24 cellular contexts compared by ENCODE assay signal in the genomic region with DNA sequence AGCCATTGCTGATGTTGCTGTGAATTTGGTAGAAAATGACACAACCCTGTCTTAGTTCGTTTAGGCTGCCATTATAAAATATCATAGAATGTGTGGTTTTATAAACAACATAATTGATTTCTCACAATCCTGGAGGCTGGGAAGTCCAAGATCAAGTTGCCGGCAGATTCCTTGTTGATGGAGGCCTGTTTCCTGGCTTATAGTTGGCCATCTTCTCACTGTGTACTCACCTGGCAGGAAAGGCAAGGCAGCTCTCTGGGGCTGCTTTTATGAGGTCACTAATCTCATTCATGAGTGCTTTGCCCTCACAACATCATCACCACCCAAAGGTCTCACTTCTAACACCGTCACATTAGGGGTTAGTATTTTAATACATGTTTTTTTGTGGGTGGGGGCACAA. TPM values are rescaled to one million over a fixed set of nuclear protein-coding genes. Genes with fewer than 3 reads are reported as not detected.
DNase-seq lines count a peak whose midpoint lies in the region; ATAC-seq and TF ChIP-seq lines count a peak whose summit lies in the region.
"Had no signal": no experiment of that assay in that cellular context is flagged by ENCODE, and none has a peak within 500 bp of the region (broad histone marks: within the 10 kb centered on the region; RNA-seq: fewer than 3 reads in every experiment).

No MANE protein-coding gene starts in this region.

- no peak overlapping the region for H4K8ac ChIP-seq in mesenchymal stem cell (ENCODE audit: low read length)

- H3K4me3 Mint-ChIP-seq in GM23338: no peak overlapping the region
- H3K4me3 Mint-ChIP-seq in WTC11: no peak overlapping the region
- H3K4me3 Mint-ChIP-seq in endothelial cell (ENCODE audit: unreplicated experiment): no peak overlapping the region
- H3K4me3 Mint-ChIP-seq in naive thymus-derived CD4-positive, alpha-beta T cell: no peak overlapping the region
- H3K4me3 Mint-ChIP-seq: CD4-positive, alpha-beta T cell had no signal

- ATAC-seq in GM23338 (no peak), WTC11 (no peak), mucosa of descending colon (peak; percentile 69)
- ATAC-seq in naive thymus-derived CD4-positive, alpha-beta T cell: no peak
- ATAC-seq: PC-3 had no signal

- H3F3A ChIP-seq in GM23338 (replicated peaks; ENCODE audit: low read depth): no peaks in the 10 kb centered on the region

- H2BK120ac ChIP-seq in mesenchymal stem cell (ENCODE audit: low read depth, low read length): no peak overlapping the region

- H3K9me2 ChIP-seq in GM23338 (ENCODE audit: insufficient read depth): no peaks in the 10 kb centered on the region
- H3K9me2 ChIP-seq: SK-N-SH had no signal

- H3K27ac ChIP-seq in GM23338 (ENCODE audit: low read depth) (peak overlapping the region; percentile 55; the same call in 1 of the 2 replicates), mesenchymal stem cell (ENCODE audit: low read length, poor library complexity, severe bottlenecking) (no peak overlapping the region)
- no peak overlapping the region for H3K27ac ChIP-seq in naive thymus-derived CD4-positive, alpha-beta T cell (ENCODE audit: low read depth, low read length)

- no peak overlapping the region for H2BK15ac ChIP-seq in mesenchymal stem cell (ENCODE audit: low read depth, poor library complexity, severe bottlenecking)

- H3K4ac ChIP-seq in mesenchymal stem cell (ENCODE audit: low read depth in 1 of 2, low read length in 2 of 2): no peak overlapping the region

- H4K91ac ChIP-seq in mesenchymal stem cell (ENCODE audit: low read length): no peak overlapping the region

- TF ChIP-seq CTCF in GM23338 (conservative IDR thresholded peaks at IDR 0.05; ENCODE audit: low read depth in 2 of 2) (no peak), WTC11 (IDR thresholded peaks at IDR 0.05) (no peak), endothelial cell (IDR thresholded peaks at IDR 0.05; ENCODE audit: unreplicated experiment) (no peak), mucosa of descending colon (IDR thresholded peaks at IDR 0.05) (no peak)

- no peak for DNase-seq in GM23338 (ENCODE audit: low spot score)
- no peak for DNase-seq in WTC11 (ENCODE audit: low spot score)
- DNase-seq in endothelial cell (ENCODE audit: low spot score): no peak
- no peak for DNase-seq in mucosa of descending colon
- DNase-seq in mesenchymal stem cell: no peak
- no peak for DNase-seq in naive thymus-derived CD4-positive, alpha-beta T cell
- DNase-seq in DMS79 (lab: John Stamatoyannopoulos, UW): no peak
- DNase-seq in stimulated activated naive CD4-positive, alpha-beta T cell treated with Interleukin-2 at 50 U/mL for 16 hours (lab: John Stamatoyannopoulos, UW): no peak
- DNase-seq: CD4-positive, alpha-beta T cell; COR-L47; DND-41; H7; Karpas-422; NCI-H1092 treated with DMSO at 0.1 percent for 48 hours; NCI-H1436; NCI-H187; NCI-H2171 treated with DMSO at 0.1 percent for 48 hours; NCI-H345; NCI-H510A treated with DMSO at 0.1 percent for 48 hours; NCI-H748 treated with DMSO at 0.1 percent for 48 hours; NK-92 treated with Interleukin-12 subunit alpha and Interleukin-12 subunit beta, amount 100 ng/mL, for 24 hours; PC-3; SK-N-SH had no signal

- H3K18ac ChIP-seq in mesenchymal stem cell (ENCODE audit: low read depth in 1 of 2, low read length in 2 of 2): no peak overlapping the region

- WGBS in mesenchymal stem cell: 100% methylated on average over 2 of the region's 3 CpGs

- no peak overlapping the region for H3K14ac ChIP-seq in mesenchymal stem cell (ENCODE audit: low read length in 2 of 2)

- no peak overlapping the region for H2AFZ ChIP-seq in GM23338
- H2AFZ ChIP-seq in mesenchymal stem cell (ENCODE audit: low read depth, low read length): no peak overlapping the region

- H3K4me1 ChIP-seq in GM23338 (ENCODE audit: insufficient read depth): peaks cover 61% of the 10 kb centered on the region
- H3K4me1 ChIP-seq in mucosa of descending colon (ENCODE audit: low read depth): peaks cover 7% of the 10 kb centered on the region
- no peaks in the 10 kb centered on the region for H3K4me1 ChIP-seq in mesenchymal stem cell (ENCODE audit: control insufficient read depth, insufficient read depth, low read depth, low read length)
- H3K4me1 ChIP-seq in naive thymus-derived CD4-positive, alpha-beta T cell (ENCODE audit: control insufficient read depth in 2 of 2, insufficient read depth in 2 of 2, low read length in 2 of 2): peaks cover 0 to 4% of the 10 kb centered on the region in 2 donors

- H4K20me1 ChIP-seq in GM23338 (replicated peaks; ENCODE audit: insufficient read depth): peaks cover 14% of the 10 kb centered on the region

- H3K23ac ChIP-seq in mesenchymal stem cell (ENCODE audit: low read length in 2 of 2): no peak overlapping the region

- CTCF ChIA-PET in WTC11 (lab: Charles Lee): interaction anchor here (1.3 kb wide), 1 partner anchor 59 kb away, joined by 3 read pairs; the partner anchor contains the start of gene PHLPP1
- CTCF ChIA-PET in naive thymus-derived CD4-positive, alpha-beta T cell (lab: Charles Lee): no interaction called here

- no peak overlapping the region for H2BK5ac ChIP-seq in mesenchymal stem cell (ENCODE audit: low read depth, low read length, poor library complexity, severe bottlenecking)

- intact Hi-C loops in mucosa of descending colon (cut with DNase I, micrococcal nuclease): no loop called here
- intact Hi-C loops in naive thymus-derived CD4-positive, alpha-beta T cell (cut with micrococcal nuclease): no loop called here

- H3K36me3 ChIP-seq in GM23338 (ENCODE audit: insufficient read depth) (no peaks in the 10 kb centered on the region), mucosa of descending colon (ENCODE audit: low read depth) (no peaks in the 10 kb centered on the region), mesenchymal stem cell (ENCODE audit: control insufficient read depth in 1 of 2, insufficient read depth in 2 of 2, low read depth in 1 of 2, low read length in 2 of 2) (no peaks in the 10 kb centered on the region)
- H3K36me3 ChIP-seq in naive thymus-derived CD4-positive, alpha-beta T cell (ENCODE audit: control insufficient read depth in 2 of 3, insufficient read depth in 3 of 3, low read length in 3 of 3): no peaks in the 10 kb centered on the region

- H3K4me2 ChIP-seq in GM23338: peak overlapping the region; percentile 28; the same call in 1 of the 2 replicates
- H3K4me2 ChIP-seq in mesenchymal stem cell (ENCODE audit: low read length, poor library complexity, severe bottlenecking): no peak overlapping the region
- H3K4me2 ChIP-seq: SK-N-SH had no signal

- no peak overlapping the region for H3K4me3 ChIP-seq in GM23338
- no peak overlapping the region for H3K4me3 ChIP-seq in mucosa of descending colon
- H3K4me3 ChIP-seq in mesenchymal stem cell (ENCODE audit: insufficient read depth in 1 of 2, low read depth in 1 of 2, low read length in 2 of 2): no peak overlapping the region
- H3K4me3 ChIP-seq in naive thymus-derived CD4-positive, alpha-beta T cell (ENCODE audit: low read length): no peak overlapping the region
- H3K4me3 ChIP-seq: BLaER1 treated with 17β-estradiol and CSF1 and Interleukin-3, amounts not matched to agents 10 nM and 100 nM had no signal

- H3K27me3 ChIP-seq in GM23338 (ENCODE audit: insufficient read depth): no peaks in the 10 kb centered on the region
- no peaks in the 10 kb centered on the region for H3K27me3 ChIP-seq in mesenchymal stem cell (ENCODE audit: control insufficient read depth in 1 of 2, insufficient read depth in 1 of 2, low read length in 2 of 2)
- no peaks in the 10 kb centered on the region for H3K27me3 ChIP-seq in naive thymus-derived CD4-positive, alpha-beta T cell (ENCODE audit: control insufficient read depth in 2 of 2, insufficient read depth in 2 of 2, low read length in 2 of 2)
- H3K27me3 ChIP-seq: BLaER1 treated with 17β-estradiol and CSF1 and Interleukin-3, amounts not matched to agents 10 nM and 100 nM had no signal

- H2AK5ac ChIP-seq in mesenchymal stem cell (ENCODE audit: low read length, severe bottlenecking): no peak overlapping the region

- peak overlapping the region; percentile 72 for H3K27ac Mint-ChIP-seq in GM23338
- H3K27ac Mint-ChIP-seq in WTC11: peak overlapping the region; percentile 89
- peak overlapping the region; percentile 64 for H3K27ac Mint-ChIP-seq in endothelial cell (ENCODE audit: unreplicated experiment)
- no peak overlapping the region for H3K27ac Mint-ChIP-seq in naive thymus-derived CD4-positive, alpha-beta T cell
- H3K27ac Mint-ChIP-seq: CD4-positive, alpha-beta T cell had no signal

- peaks cover 51% of the 10 kb centered on the region for H3K4me1 Mint-ChIP-seq in GM23338
- peaks cover 56% of the 10 kb centered on the region for H3K4me1 Mint-ChIP-seq in WTC11
- peaks cover 10% of the 10 kb centered on the region for H3K4me1 Mint-ChIP-seq in endothelial cell (ENCODE audit: unreplicated experiment)
- peaks cover 7 to 14% (median 10%) of the 10 kb centered on the region in 7 donors for H3K4me1 Mint-ChIP-seq in naive thymus-derived CD4-positive, alpha-beta T cell

- peaks cover 2% of the 10 kb centered on the region for H3K27me3 Mint-ChIP-seq in GM23338 (ENCODE audit: insufficient read depth, low read depth, poor library complexity)
- no peaks in the 10 kb centered on the region for H3K27me3 Mint-ChIP-seq in WTC11 (ENCODE audit: low read depth)
- no peaks in the 10 kb centered on the region for H3K27me3 Mint-ChIP-seq in endothelial cell (ENCODE audit: unreplicated experiment)
- H3K27me3 Mint-ChIP-seq in naive thymus-derived CD4-positive, alpha-beta T cell: no peaks in the 10 kb centered on the region
- H3K27me3 Mint-ChIP-seq: CD4-positive, alpha-beta T cell had no signal

- no peak overlapping the region for H2BK12ac ChIP-seq in mesenchymal stem cell (ENCODE audit: low read length in 2 of 2)

- no peak overlapping the region for H3K9ac ChIP-seq in mesenchymal stem cell (ENCODE audit: low read length)
- H3K9ac ChIP-seq: BLaER1 treated with 17β-estradiol and CSF1 and Interleukin-3, amounts not matched to agents 10 nM and 100 nM; SK-N-SH had no signal

- H3K9me3 ChIP-seq in mucosa of descending colon: no peaks in the 10 kb centered on the region
- H3K9me3 ChIP-seq in mesenchymal stem cell (ENCODE audit: control insufficient read depth, low read length): no peaks in the 10 kb centered on the region
- no peaks in the 10 kb centered on the region for H3K9me3 ChIP-seq in naive thymus-derived CD4-positive, alpha-beta T cell (ENCODE audit: control insufficient read depth in 2 of 3, low read length in 3 of 3)
- H3K9me3 ChIP-seq: SK-N-SH had no signal

- H3K36me3 Mint-ChIP-seq in GM23338 (ENCODE audit: low read depth) (peaks cover 13% of the 10 kb centered on the region), WTC11 (peaks cover 11% of the 10 kb centered on the region), endothelial cell (ENCODE audit: low read depth, unreplicated experiment) (peaks cover 5% of the 10 kb centered on the region)
- peaks cover 0 to 4% (median 3%) of the 10 kb centered on the region in 5 donors for H3K36me3 Mint-ChIP-seq in naive thymus-derived CD4-positive, alpha-beta T cell

- peaks cover 21% of the 10 kb centered on the region for H3K79me1 ChIP-seq in mesenchymal stem cell (replicated peaks; ENCODE audit: low read length, poor library complexity, severe bottlenecking)

- H3K9me3 Mint-ChIP-seq in GM23338 (no peaks in the 10 kb centered on the region; the same call in 2 of the 3 replicates), WTC11 (peaks cover 8% of the 10 kb centered on the region; the same call in 1 of the 2 replicates), endothelial cell (ENCODE audit: unreplicated experiment) (no peaks in the 10 kb centered on the region)
- no peaks in the 10 kb centered on the region for H3K9me3 Mint-ChIP-seq in naive thymus-derived CD4-positive, alpha-beta T cell
- H3K9me3 Mint-ChIP-seq: CD4-positive, alpha-beta T cell had no signal

- POLR2A ChIA-PET in WTC11 (lab: Charles Lee): no interaction called here
- POLR2A ChIA-PET in naive thymus-derived CD4-positive, alpha-beta T cell (lab: Charles Lee): no interaction called here

- H3K79me2 ChIP-seq in GM23338 (replicated peaks; ENCODE audit: insufficient read depth): peaks cover 100% of the 10 kb centered on the region

RNA-seq across cellular contexts. Expression of gene PHLPP1, which starts 58.4 kb away (rescaled TPM):
- total RNA-seq in GM23338 (2014; rRNA removed; shearing (Covaris generic)): 72.5 and 73.6 TPM in 2 replicates
- polyA plus RNA-seq in GM23338 (2016; fragmentation: Nextera tagmentation; extraction: Ambion mirVana): 15.7 and 16.3 TPM in 2 replicates
- total RNA-seq in WTC11 (2021) (49.1 to 52.0 TPM (median 49.5 TPM) in 3 replicates), endothelial cell (ENCODE audit: unreplicated experiment) (47.3 TPM), mucosa of descending colon (10 to 100 TPM; 17.9 to 28.9 (median 19.7) TPM)
- 4.1 TPM for polyA plus RNA-seq in mesenchymal stem cell (2013, experiment 1 of 2)
- 4.8 TPM for polyA plus RNA-seq in mesenchymal stem cell (2013, experiment 2 of 2)
- 1 to 10 TPM; 5.5 to 9.7 (median 8.1) TPM for total RNA-seq in naive thymus-derived CD4-positive, alpha-beta T cell
- under 1 TPM; 0.07 to 0.28 TPM for polyA plus RNA-seq in naive thymus-derived CD4-positive, alpha-beta T cell

Comparison
In these comparisons a context has a peak if more than half of its experiments do, and no peak if none do; other contexts are left out.
1. H3K27ac Mint-ChIP-seq: peak in GM23338 (single experiment), WTC11 (single experiment) and endothelial cell (single experiment); none in naive thymus-derived CD4-positive, alpha-beta T cell (0 of 9).